Comparison of ENCODE assay signal across 10 cellular contexts in genomic region chrX:130878350-130879341, GRCh38. TPM values are rescaled to one million over a fixed set of nuclear protein-coding genes. Genes with fewer than 3 reads are reported as not detected.
DNase-seq lines count a peak whose midpoint lies in the region; ATAC-seq and TF ChIP-seq lines count a peak whose summit lies in the region.
"Had no signal": no experiment of that assay in that cellular context is flagged by ENCODE, and none has a peak within 500 bp of the region (broad histone marks: within the 10 kb centered on the region; RNA-seq: fewer than 3 reads in every experiment).

No MANE protein-coding gene starts in this region.

- ATAC-seq in GM18870 (IDR thresholded peaks at IDR 0.05; ENCODE audit: unreplicated experiment) (no peak), GM18498 (IDR thresholded peaks at IDR 0.05; ENCODE audit: unreplicated experiment) (no peak)

- DNase-seq in HCEC 1CT (peak; percentile 74), SK-MEL-5 (ENCODE audit: low read depth, low spot score) (peak; percentile 34), fibroblast of mammary gland (ENCODE audit: low read depth) (peak; percentile 92), skeletal muscle cell (ENCODE audit: low read depth) (peak; percentile 81), NCI-H1092 (lab: John Stamatoyannopoulos, UW) (no peak), NCI-H82 (lab: John Stamatoyannopoulos, UW) (no peak)
- DNase-seq: activated T-cell treated with anti-CD3 and anti-CD28 coated beads, Interleukin-2, amount 50 U/mL, for 48 hours; heart right ventricle had no signal

- H3K4me3 ChIP-seq in fibroblast of mammary gland (ENCODE audit: control insufficient read depth, low read depth, low read length) (no peak overlapping the region), skeletal muscle cell (ENCODE audit: low read depth, low read length) (no peak overlapping the region)
- H3K4me3 ChIP-seq: heart right ventricle had no signal

- in situ Hi-C loops in SK-MEL-5 (cut with HindIII; ENCODE audit: low pct_unique_long_range_greater_than_20kb, low sequenced_read_pairs), result no loop called here

- TF ChIP-seq CTCF in fibroblast of mammary gland (conservative IDR thresholded peaks at IDR 0.05; ENCODE audit: control insufficient read depth, insufficient read depth, low read depth, low read length), result no peak

RNA-seq across cellular contexts. Expression of gene ENOX2, which starts 24.4 kb away (rescaled TPM):
- total RNA-seq in SK-MEL-5 (2014; rRNA removed; shearing (Covaris generic)), result 27.7 and 28.8 TPM in 2 replicates
- 23.1 and 30.5 TPM in 2 replicates for polyA plus RNA-seq in SK-MEL-5 (2015; cell fraction: cytosol; rRNA removed)
- 9.9 and 10.6 TPM in 2 replicates for polyA plus RNA-seq in SK-MEL-5 (2015; cell fraction: nucleus; rRNA removed)

Comparison
In these comparisons a context has a peak if more than half of its experiments do, and no peak if none do; other contexts are left out.
1. DNase-seq: peak in HCEC 1CT (single experiment), SK-MEL-5 (single experiment), fibroblast of mammary gland (single experiment) and skeletal muscle cell (single experiment); none in NCI-H1092 (single experiment) and NCI-H82 (single experiment).